In the genomic region with DNA sequence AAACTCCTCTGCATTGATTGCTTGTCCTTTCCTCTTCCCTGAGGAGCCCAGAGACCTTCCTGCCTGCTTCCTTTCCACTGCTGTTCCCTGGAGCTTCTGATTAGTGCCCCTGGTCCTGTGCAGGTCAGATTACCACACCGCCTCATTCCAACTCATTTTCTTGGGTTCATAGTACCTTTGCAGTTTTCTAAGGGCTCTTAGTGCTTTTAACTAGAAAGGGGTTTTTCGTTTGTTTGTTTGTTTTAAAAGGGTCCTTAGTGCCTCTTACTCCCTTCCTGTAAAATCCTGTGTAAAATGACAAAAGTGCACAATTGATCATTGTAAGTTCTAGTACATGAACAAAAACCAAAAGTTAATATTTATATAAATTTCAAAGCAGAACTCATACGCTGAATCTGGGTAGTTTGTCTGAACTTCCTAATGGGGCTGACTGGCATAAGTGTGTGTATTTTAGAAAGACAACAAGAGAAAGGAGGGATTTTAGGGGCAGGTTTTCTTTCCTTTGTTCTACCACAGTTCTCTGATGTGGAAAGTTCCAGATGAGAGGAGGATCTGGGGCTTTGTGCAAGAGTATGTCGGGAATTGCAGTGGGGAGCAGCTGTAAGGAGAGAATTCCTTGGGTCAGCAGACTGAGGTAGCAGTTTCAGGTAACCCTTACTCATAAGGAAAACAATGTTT, we compare ENCODE assay signal across 1 cellular context.
TF ChIP-seq lines count a peak whose summit lies in the region.

No MANE protein-coding gene starts in this region.

TF ChIP-seq in WTC11, 78 proteins besides CTCF, POLR2A, EP300 and RAD21 (continued from another document):
- TF ChIP-seq, protein P1, sequence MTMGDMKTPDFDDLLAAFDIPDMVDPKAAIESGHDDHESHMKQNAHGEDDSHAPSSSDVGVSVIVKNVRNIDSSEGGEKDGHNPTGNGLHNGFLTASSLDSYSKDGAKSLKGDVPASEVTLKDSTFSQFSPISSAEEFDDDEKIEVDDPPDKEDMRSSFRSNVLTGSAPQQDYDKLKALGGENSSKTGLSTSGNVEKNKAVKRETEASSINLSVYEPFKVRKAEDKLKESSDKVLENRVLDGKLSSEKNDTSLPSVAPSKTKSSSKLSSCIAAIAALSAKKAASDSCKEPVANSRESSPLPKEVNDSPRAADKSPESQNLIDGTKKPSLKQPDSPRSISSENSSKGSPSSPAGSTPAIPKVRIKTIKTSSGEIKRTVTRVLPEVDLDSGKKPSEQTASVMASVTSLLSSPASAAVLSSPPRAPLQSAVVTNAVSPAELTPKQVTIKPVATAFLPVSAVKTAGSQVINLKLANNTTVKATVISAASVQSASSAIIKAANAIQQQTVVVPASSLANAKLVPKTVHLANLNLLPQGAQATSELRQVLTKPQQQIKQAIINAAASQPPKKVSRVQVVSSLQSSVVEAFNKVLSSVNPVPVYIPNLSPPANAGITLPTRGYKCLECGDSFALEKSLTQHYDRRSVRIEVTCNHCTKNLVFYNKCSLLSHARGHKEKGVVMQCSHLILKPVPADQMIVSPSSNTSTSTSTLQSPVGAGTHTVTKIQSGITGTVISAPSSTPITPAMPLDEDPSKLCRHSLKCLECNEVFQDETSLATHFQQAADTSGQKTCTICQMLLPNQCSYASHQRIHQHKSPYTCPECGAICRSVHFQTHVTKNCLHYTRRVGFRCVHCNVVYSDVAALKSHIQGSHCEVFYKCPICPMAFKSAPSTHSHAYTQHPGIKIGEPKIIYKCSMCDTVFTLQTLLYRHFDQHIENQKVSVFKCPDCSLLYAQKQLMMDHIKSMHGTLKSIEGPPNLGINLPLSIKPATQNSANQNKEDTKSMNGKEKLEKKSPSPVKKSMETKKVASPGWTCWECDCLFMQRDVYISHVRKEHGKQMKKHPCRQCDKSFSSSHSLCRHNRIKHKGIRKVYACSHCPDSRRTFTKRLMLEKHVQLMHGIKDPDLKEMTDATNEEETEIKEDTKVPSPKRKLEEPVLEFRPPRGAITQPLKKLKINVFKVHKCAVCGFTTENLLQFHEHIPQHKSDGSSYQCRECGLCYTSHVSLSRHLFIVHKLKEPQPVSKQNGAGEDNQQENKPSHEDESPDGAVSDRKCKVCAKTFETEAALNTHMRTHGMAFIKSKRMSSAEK (CRISPR knock-in tag; IDR thresholded peaks at IDR 0.05; ENCODE audit: borderline replicate concordance) = no peak
